In genomic region chr3:132723024-132723462, GRCh38 we compare ENCODE assay signal across 8 cellular contexts. TPM values are rescaled to one million over a fixed set of nuclear protein-coding genes. Genes with fewer than 3 reads are reported as not detected.
A peak's percentile ranks its signal among the peaks of the same experiment; 100 is the strongest.
DNase-seq lines count a peak whose midpoint lies in the region; ATAC-seq and TF ChIP-seq lines count a peak whose summit lies in the region.

No MANE protein-coding gene starts in this region.

- in situ Hi-C loops in Panc1 (cut with HindIII; ENCODE audit: low pct_unique_long_range_greater_than_20kb, low sequenced_read_pairs): no loop called here

- H3K4me3 ChIP-seq in Panc1 (ENCODE audit: low read depth in 2 of 2, low read length in 2 of 2) (peak overlapping the region; percentile 76 to 85), esophagus muscularis mucosa (peak overlapping the region; percentile 63 to 74 (median 67)), psoas muscle (peak overlapping the region; percentile 79)

- CTCF ChIA-PET in activated naive CD4-positive, alpha-beta T cell treated with anti-CD3 and anti-CD28 coated beads, Interleukin-2, amount 10 ng/mL, durations not matched to agents 7 days and 5 days (lab: Charles Lee): interaction anchor here (0.6 to 1.1 kb wide), 2 partner anchors 699 to 701 kb away, joined by 3 to 4 read pairs; no protein-coding TSS in a partner anchor
- CTCF ChIA-PET in Panc1 (lab: Charles Lee): interaction anchor here (0.9 kb wide), 1 partner anchor 17 kb away, joined by 3 read pairs; no protein-coding TSS in a partner anchor

- H3K4me3 Mint-ChIP-seq in activated naive CD4-positive, alpha-beta T cell treated with anti-CD3 and anti-CD28 coated beads, Interleukin-2, amount 10 ng/mL, durations not matched to agents 7 days and 5 days: peak overlapping the region; percentile 92

- H3K27ac ChIP-seq in Panc1 (ENCODE audit: low read length) (peak overlapping the region; percentile 90), esophagus muscularis mucosa (replicated peaks in 1 of 4) (peak overlapping the region; percentile 79 to 84 (median 83)), psoas muscle (peak overlapping the region; percentile 84)

- intact Hi-C loops in Panc1 (cut with micrococcal nuclease; ENCODE audit: unreplicated experiment) (loop anchor here (10.0 kb wide), 1 partner anchor 872 kb away; no protein-coding TSS in a partner anchor), esophagus muscularis mucosa (cut with DNase I) (loop anchor here (5.0 to 10.0 kb wide), 3 partner anchors 61 to 1082 kb away; partner anchors contain the start of genes CDV3, SRPRB and UBA5), psoas muscle (cut with DNase I) (loop anchor here (2.0 to 10.0 kb wide), 3 partner anchors 849 to 1212 kb away; partner anchors contain the start of gene CDV3 (in 1 of the 2))

- H3K27me3 ChIP-seq in Panc1 (ENCODE audit: control insufficient read depth, insufficient read depth, low read length) (no peaks in the 10 kb centered on the region), esophagus muscularis mucosa (no peaks in the 10 kb centered on the region), psoas muscle (ENCODE audit: insufficient read depth in 3 of 3, low read length in 2 of 3) (no peaks in the 10 kb centered on the region)

- POLR2A ChIA-PET in Panc1 (lab: Charles Lee): no interaction called here

- ATAC-seq in Panc1 (peak; percentile 2), psoas muscle (no peak), GM19452 (IDR thresholded peaks at IDR 0.05; ENCODE audit: unreplicated experiment) (no peak), HG03095 (IDR thresholded peaks at IDR 0.05; ENCODE audit: unreplicated experiment) (no peak)

- H3K36me3 Mint-ChIP-seq in activated naive CD4-positive, alpha-beta T cell treated with anti-CD3 and anti-CD28 coated beads, Interleukin-2, amount 10 ng/mL, durations not matched to agents 7 days and 5 days: peaks cover 12% of the 10 kb centered on the region

- TF ChIP-seq EP300 in esophagus muscularis mucosa (IDR thresholded peaks at IDR 0.05): no peak

- TF ChIP-seq POLR2A in esophagus muscularis mucosa (IDR thresholded peaks at IDR 0.05; ENCODE audit: low read depth): no peak

- no peak for DNase-seq in activated naive CD4-positive, alpha-beta T cell treated with anti-CD3 and anti-CD28 coated beads, Interleukin-2, amount 10 ng/mL, durations not matched to agents 7 days and 5 days
- no peak for DNase-seq in activated naive CD4-positive, alpha-beta T cell treated with anti-CD3 and anti-CD28 coated beads, Interleukin-2, amount 50 U/mL, for 16 hours
- DNase-seq in Panc1 (ENCODE audit: low read depth, low spot score): no peak
- no peak for DNase-seq in esophagus muscularis mucosa (ENCODE audit: extremely low spot score)
- no peak for DNase-seq in psoas muscle
- no peak for DNase-seq in NCI-H446 treated with DMSO at 0.1 percent for 48 hours (lab: John Stamatoyannopoulos, UW)

- WGBS in esophagus muscularis mucosa: 8% methylated on average over 9 of the region's 17 CpGs
- 2 to 3% (median 2%) methylated on average over 17 of the region's 17 CpGs for WGBS in psoas muscle, 3 donors

- no peaks in the 10 kb centered on the region for H3K9me3 Mint-ChIP-seq in activated naive CD4-positive, alpha-beta T cell treated with anti-CD3 and anti-CD28 coated beads, Interleukin-2, amount 10 ng/mL, durations not matched to agents 7 days and 5 days

- peaks cover 31% of the 10 kb centered on the region for H3K4me1 Mint-ChIP-seq in activated naive CD4-positive, alpha-beta T cell treated with anti-CD3 and anti-CD28 coated beads, Interleukin-2, amount 10 ng/mL, durations not matched to agents 7 days and 5 days

- H3K4me1 ChIP-seq in Panc1 (ENCODE audit: control insufficient read depth, insufficient read depth, low read length): peaks cover 27% of the 10 kb centered on the region
- H3K4me1 ChIP-seq in esophagus muscularis mucosa: peaks cover 24 to 50% (median 49%) of the 10 kb centered on the region in 4 donors
- peaks cover 30% of the 10 kb centered on the region for H3K4me1 ChIP-seq in psoas muscle

- TF ChIP-seq CTCF in Panc1 (IDR thresholded peaks at IDR 0.05) (no peak), esophagus muscularis mucosa (IDR thresholded peaks at IDR 0.05) (no peak), psoas muscle (IDR thresholded peaks at IDR 0.05) (no peak)

- BruUV-seq in Panc1 (replicated peaks; lab: Mats Ljungman, UMichigan): no TSS peak

- H3K36me3 ChIP-seq in Panc1 (ENCODE audit: control insufficient read depth, insufficient read depth, low read length) (peaks cover 12% of the 10 kb centered on the region; the same call in 1 of the 2 replicates), esophagus muscularis mucosa (peaks cover 5 to 8% (median 6%) of the 10 kb centered on the region in 4 donors), psoas muscle (ENCODE audit: insufficient read depth in 1 of 2, low read depth in 1 of 2) (peaks cover 2 to 15% of the 10 kb centered on the region in 2 donors)

- H3K27ac Mint-ChIP-seq in activated naive CD4-positive, alpha-beta T cell treated with anti-CD3 and anti-CD28 coated beads, Interleukin-2, amount 10 ng/mL, durations not matched to agents 7 days and 5 days: peak overlapping the region; percentile 60

- peaks cover 5% of the 10 kb centered on the region for H3K27me3 Mint-ChIP-seq in activated naive CD4-positive, alpha-beta T cell treated with anti-CD3 and anti-CD28 coated beads, Interleukin-2, amount 10 ng/mL, durations not matched to agents 7 days and 5 days

- H3K9me3 ChIP-seq in Panc1 (ENCODE audit: control insufficient read depth, insufficient read depth, low read depth, low read length): no peaks in the 10 kb centered on the region
- no peaks in the 10 kb centered on the region for H3K9me3 ChIP-seq in esophagus muscularis mucosa
- H3K9me3 ChIP-seq in psoas muscle: no peaks in the 10 kb centered on the region

RNA-seq across cellular contexts. Expression of gene NPHP3, which starts 0.8 kb away (rescaled TPM):
- total RNA-seq in Panc1 (2021; ENCODE audit: unreplicated experiment): 34.0 TPM
- 25.5 TPM for polyA plus RNA-seq in Panc1 (2012; ENCODE audit: insufficient read length)
- 10 to 100 TPM; 22.7 to 31.1 (median 26.4) TPM for total RNA-seq in esophagus muscularis mucosa
- 1 to 10 TPM; 6.9 to 9.1 (median 8.1) TPM for total RNA-seq in psoas muscle
- polyA plus RNA-seq in psoas muscle: 1 to 10 TPM; 3.9 to 6.3 (median 4.4) TPM
